ENCODE assay signal across 1 cellular context in the genomic region with DNA sequence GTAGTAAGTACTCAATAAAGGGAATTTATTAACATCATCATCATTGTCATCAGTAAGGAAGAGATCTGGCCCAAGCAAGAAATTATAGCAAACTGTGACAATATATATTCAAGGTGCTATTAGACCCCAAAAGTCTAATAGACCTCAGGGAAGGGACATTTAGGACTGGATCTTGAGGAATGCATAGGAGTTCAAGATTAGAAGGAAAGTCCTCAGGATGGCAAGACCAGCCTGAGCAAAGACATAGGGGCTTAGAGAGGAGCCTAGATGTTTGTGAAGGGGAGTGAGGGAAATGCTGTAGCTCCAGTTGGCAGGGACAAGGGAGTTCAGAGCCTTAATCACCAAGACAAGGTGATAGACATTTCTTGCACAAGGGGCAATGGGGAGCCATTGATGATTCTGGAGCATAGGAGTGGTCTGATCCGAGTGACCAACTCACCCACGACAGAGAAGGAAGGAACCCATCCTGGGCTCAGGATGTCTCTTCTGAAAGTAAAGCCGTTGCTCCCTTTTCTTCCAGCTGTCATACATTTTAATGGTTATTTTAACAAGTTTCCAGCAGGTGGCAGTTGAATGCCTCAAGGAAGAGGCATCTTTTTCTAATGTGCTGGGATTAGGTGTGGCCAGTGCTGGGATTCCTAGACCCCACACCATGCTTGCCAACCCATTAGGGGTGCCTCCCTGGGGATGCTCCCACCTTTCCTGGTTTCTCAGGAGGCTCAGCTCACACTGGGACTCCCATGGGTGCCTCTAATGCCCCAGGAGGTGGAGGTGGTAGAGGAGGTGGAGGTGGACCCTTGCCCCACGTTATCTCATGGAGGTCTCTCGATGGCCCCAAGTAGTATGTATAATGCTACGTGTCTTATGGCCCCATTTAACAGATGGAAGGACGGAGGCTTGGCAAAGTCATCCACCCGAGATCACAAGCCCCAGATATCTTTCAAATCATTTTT.
TF ChIP-seq lines count a peak whose summit lies in the region.

No MANE protein-coding gene starts in this region.

TF ChIP-seq in WTC11, 78 proteins besides CTCF, POLR2A, EP300 and RAD21 (continued from another document):
- TF ChIP-seq, protein P1, sequence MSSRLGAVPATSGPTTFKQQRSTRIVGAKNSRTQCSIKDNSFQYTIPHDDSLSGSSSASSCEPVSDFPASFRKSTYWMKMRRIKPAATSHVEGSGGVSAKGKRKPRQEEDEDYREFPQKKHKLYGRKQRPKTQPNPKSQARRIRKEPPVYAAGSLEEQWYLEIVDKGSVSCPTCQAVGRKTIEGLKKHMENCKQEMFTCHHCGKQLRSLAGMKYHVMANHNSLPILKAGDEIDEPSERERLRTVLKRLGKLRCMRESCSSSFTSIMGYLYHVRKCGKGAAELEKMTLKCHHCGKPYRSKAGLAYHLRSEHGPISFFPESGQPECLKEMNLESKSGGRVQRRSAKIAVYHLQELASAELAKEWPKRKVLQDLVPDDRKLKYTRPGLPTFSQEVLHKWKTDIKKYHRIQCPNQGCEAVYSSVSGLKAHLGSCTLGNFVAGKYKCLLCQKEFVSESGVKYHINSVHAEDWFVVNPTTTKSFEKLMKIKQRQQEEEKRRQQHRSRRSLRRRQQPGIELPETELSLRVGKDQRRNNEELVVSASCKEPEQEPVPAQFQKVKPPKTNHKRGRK (CRISPR knock-in tag; IDR thresholded peaks at IDR 0.05; ENCODE audit: borderline replicate concordance) = no peak
- TF ChIP-seq NR3C1 (CRISPR knock-in tag; conservative IDR thresholded peaks at IDR 0.05; ENCODE audit: low read depth) = no peak
- TF ChIP-seq, protein P2, sequence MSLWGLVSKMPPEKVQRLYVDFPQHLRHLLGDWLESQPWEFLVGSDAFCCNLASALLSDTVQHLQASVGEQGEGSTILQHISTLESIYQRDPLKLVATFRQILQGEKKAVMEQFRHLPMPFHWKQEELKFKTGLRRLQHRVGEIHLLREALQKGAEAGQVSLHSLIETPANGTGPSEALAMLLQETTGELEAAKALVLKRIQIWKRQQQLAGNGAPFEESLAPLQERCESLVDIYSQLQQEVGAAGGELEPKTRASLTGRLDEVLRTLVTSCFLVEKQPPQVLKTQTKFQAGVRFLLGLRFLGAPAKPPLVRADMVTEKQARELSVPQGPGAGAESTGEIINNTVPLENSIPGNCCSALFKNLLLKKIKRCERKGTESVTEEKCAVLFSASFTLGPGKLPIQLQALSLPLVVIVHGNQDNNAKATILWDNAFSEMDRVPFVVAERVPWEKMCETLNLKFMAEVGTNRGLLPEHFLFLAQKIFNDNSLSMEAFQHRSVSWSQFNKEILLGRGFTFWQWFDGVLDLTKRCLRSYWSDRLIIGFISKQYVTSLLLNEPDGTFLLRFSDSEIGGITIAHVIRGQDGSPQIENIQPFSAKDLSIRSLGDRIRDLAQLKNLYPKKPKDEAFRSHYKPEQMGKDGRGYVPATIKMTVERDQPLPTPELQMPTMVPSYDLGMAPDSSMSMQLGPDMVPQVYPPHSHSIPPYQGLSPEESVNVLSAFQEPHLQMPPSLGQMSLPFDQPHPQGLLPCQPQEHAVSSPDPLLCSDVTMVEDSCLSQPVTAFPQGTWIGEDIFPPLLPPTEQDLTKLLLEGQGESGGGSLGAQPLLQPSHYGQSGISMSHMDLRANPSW (CRISPR knock-in tag; conservative IDR thresholded peaks at IDR 0.05; ENCODE audit: low read depth) = no peak
- no peak for TF ChIP-seq ZNF219 (CRISPR knock-in tag; IDR thresholded peaks at IDR 0.05; ENCODE audit: borderline replicate concordance)
- TF ChIP-seq RORB (CRISPR knock-in tag; IDR thresholded peaks at IDR 0.05) = no peak
